Comparison of ENCODE assay signal across 8 cellular contexts in the genomic region with DNA sequence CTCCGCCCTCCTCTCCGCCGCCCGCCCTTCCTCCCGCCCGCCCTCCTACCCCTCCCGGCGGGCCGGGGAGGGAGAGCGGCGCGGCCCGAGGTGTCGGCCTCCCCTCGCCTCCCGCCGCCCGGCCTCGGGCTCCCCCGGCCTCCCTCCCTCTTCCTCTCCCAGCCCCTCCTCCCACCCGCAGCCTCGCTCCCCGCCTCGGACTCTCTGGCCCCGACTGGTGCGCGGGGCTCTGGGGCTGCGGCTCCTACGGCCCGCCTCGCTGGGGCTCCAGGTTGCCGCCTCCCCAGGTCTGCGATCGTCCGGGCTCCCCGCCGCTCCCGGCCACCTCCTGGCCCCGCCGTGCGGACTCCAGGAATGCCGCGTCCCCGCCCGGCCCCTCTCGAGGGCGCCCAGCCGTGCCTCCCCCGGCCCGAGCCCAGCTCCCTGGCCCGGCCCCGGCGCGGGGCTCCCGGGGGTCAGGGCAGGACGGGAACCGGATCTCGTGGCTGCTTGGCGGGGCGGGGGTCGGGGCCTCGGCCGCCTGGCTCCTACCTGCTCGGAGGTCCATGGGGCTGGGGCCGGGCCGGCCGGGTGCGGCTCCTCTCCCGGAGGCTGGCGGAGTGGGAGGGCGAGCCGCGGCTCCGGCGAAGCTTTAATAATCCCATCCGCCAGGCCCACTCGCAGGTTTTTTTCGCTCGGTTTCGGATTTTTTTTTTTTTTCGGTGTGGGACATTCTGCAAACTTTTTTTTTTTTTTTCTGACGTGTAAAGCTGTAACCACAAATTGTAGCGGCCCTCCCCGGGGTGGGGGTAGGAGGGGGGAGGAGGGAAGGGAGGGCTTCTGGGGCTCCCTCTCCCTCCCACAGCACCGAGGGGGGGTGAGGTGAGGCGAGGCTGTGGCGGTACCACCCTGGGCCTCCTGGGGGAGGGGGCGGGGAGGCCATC. TPM values are rescaled to one million over a fixed set of nuclear protein-coding genes. Genes with fewer than 3 reads are reported as not detected.
DNase-seq lines count a peak whose midpoint lies in the region; ATAC-seq and TF ChIP-seq lines count a peak whose summit lies in the region.

CLCF1 (minus strand) TSS at position 606 of the 923 bp plus-strand sequence; CDS start at position 547, 59 bp downstream.

- H3K9ac ChIP-seq in Loucy (ENCODE audit: low read depth, low read length, poor library complexity, severe bottlenecking) = peak within 1 kb of the TSS; percentile 75

- H3K4me3 ChIP-seq in Loucy (ENCODE audit: low read length, poor library complexity, severe bottlenecking) (peak within 1 kb of the TSS; percentile 90), lower leg skin (ENCODE audit: low read depth, poor library complexity, severe bottlenecking) (peak within 1 kb of the TSS; percentile 64)

- H3K4me1 ChIP-seq in Loucy (ENCODE audit: insufficient read depth, low read length, poor library complexity, severe bottlenecking) = peaks cover 59% of the 10 kb centered on the region

- peaks cover 4% of the 10 kb centered on the region; the same call in 1 of the 2 replicates for H3K79me2 ChIP-seq in Loucy (ENCODE audit: insufficient read depth, low read length)

- WGBS in lower leg skin, 2 donors = 0 to 1% methylated on average over 25 to 66 of the region's 88 CpGs

- H2AFZ ChIP-seq in Loucy (ENCODE audit: low read length) = peak within 1 kb of the TSS; percentile 91

- no peaks in the 10 kb centered on the region for H3K9me2 ChIP-seq in Loucy (replicated peaks; ENCODE audit: low read depth, low read length)

- no peak for ATAC-seq in HG03378 (IDR thresholded peaks at IDR 0.05; ENCODE audit: unreplicated experiment)
- ATAC-seq in GM19023 (IDR thresholded peaks at IDR 0.05; ENCODE audit: unreplicated experiment) = no peak

- intact Hi-C loops in lower leg skin (cut with DNase I; ENCODE audit: low total_unique reads) = no loop called here

- no peaks in the 10 kb centered on the region for H3K9me3 ChIP-seq in Loucy (ENCODE audit: insufficient read depth, low read depth, low read length)

- no peak for TF ChIP-seq POLR2A in lower leg skin (IDR thresholded peaks at IDR 0.05)

- H3F3A ChIP-seq in Loucy (ENCODE audit: low read depth) = no peaks in the 10 kb centered on the region

- TF ChIP-seq CTCF in Loucy (conservative IDR thresholded peaks at IDR 0.05; ENCODE audit: low read length) = no peak
- TF ChIP-seq CTCF in lower leg skin (IDR thresholded peaks at IDR 0.05) = no peak

- H4K20me1 ChIP-seq in Loucy (ENCODE audit: insufficient read depth, low read length, poor library complexity, severe bottlenecking) = no peaks in the 10 kb centered on the region

- H3K27me3 ChIP-seq in Loucy (ENCODE audit: insufficient read depth, low read length, poor library complexity, severe bottlenecking) = no peaks in the 10 kb centered on the region

- H3K4me2 ChIP-seq in Loucy (ENCODE audit: low read depth, low read length, poor library complexity, severe bottlenecking) = peak within 1 kb of the TSS; percentile 95

- no peaks in the 10 kb centered on the region for H3K36me3 ChIP-seq in Loucy (ENCODE audit: insufficient read depth, low read length)

- DNase-seq in GM04503 (ENCODE audit: low read depth) (peak; percentile 56), dedifferentiated amniotic fluid mesenchymal stem cell (ENCODE audit: extremely low spot score) (peak; percentile 59), lower leg skin (ENCODE audit: low spot score in 2 of 2) (no peak)
- DNase-seq in activated CD4-positive, CD25-positive, alpha-beta regulatory T cell treated with anti-CD3 and anti-CD28 coated beads, Interleukin-2, amount 50 U/mL, for 72 hours = peak; percentile 52
- peak; percentile 66 for DNase-seq in stimulated activated CD8-positive, alpha-beta memory T cell treated with anti-CD3 and anti-CD28 coated beads, Interleukin-4, amount 100 ng/mL, for 24 hours (ENCODE audit: low read depth)

RNA-seq across cellular contexts. Expression of gene CLCF1, which starts in this region (rescaled TPM):
- total RNA-seq in lower leg skin = 1 to 10 TPM; 2.2 to 3.3 (median 2.5) TPM

Comparison
In these comparisons a context has a peak if more than half of its experiments do, and no peak if none do; other contexts are left out.
1. DNase-seq: peak in GM04503 (single experiment), activated CD4-positive, CD25-positive, alpha-beta regulatory T cell treated with anti-CD3 and anti-CD28 coated beads, Interleukin-2, amount 50 U/mL, for 72 hours (single experiment), dedifferentiated amniotic fluid mesenchymal stem cell (single experiment) and stimulated activated CD8-positive, alpha-beta memory T cell treated with anti-CD3 and anti-CD28 coated beads, Interleukin-4, amount 100 ng/mL, for 24 hours (single experiment); none in lower leg skin (0 of 2).